8 cellular contexts compared by ENCODE assay signal in the genomic region with DNA sequence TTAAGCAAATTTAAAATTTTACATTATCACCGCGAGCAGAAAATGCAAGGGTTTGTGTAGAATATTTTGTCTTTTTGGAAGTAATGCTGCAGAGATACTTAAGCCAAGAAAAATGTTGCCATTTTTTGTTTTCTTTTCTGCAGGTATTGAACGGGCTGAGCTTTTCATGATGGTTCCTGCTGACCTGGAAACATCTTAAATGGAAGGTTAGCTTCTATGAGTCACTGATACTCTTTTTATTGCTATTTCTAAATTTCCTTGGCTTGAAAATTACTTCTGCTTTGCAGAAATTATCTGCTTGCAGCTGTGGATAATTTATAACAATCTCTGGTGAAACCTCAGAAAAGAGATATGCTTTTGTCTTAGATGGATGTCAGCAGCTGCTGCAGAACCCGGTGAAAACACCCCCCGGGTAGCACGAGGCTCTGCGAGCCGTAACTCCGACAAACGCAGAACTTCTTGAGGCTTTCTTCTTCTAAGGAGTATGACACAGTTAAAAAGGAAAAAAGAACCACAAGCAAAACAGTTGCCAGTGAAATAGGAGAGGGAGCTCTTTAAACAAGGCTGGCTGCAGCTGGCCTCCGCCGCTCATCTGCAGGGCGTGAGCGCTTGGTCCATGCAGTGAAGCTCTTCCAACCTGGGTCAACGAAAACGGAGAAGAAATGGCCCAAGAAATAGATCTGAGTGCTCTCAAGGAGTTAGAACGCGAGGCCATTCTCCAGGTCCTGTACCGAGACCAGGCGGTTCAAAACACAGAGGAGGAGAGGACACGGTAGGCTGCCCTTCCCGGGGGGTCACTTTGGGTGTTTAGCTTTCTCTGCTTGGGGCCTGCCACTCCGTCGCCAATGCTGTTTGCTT. TPM values are rescaled to one million over a fixed set of nuclear protein-coding genes. Genes with fewer than 3 reads are reported as not detected.
DNase-seq lines count a peak whose midpoint lies in the region; ATAC-seq and TF ChIP-seq lines count a peak whose summit lies in the region.

No MANE protein-coding gene starts in this region.

- 28% methylated on average over 15 of the region's 24 CpGs; no CpG with 5 or more reads in 1 of the 2 experiments for WGBS in IMR-90 (ENCODE audit: extremely low coverage in 2 of 2, insufficient read length in 1 of 2), 2 experiments

- H3K4me1 ChIP-seq in IMR-90 (ENCODE audit: control insufficient read depth, insufficient read depth, low read length) (peaks cover 8% of the 10 kb centered on the region; the same call in 1 of the 2 replicates), mucosa of rectum (ENCODE audit: control insufficient read depth in 2 of 2, insufficient read depth in 2 of 2, low read length in 2 of 2) (peaks cover 2 to 5% of the 10 kb centered on the region in 2 donors), BE2C (no peaks in the 10 kb centered on the region), A673 (ENCODE audit: insufficient read depth, low read length, poor library complexity, severe bottlenecking) (peaks cover 16% of the 10 kb centered on the region)

- TF ChIP-seq RAD21 in IMR-90 (IDR thresholded peaks at IDR 0.05; ENCODE audit: low read length) = no peak

- CTCF ChIA-PET in IMR-90 (lab: Yijun Ruan, JAX) (interaction anchor here (0.7 to 2.8 kb wide), 2 partner anchors 28 to 109 kb away, joined by 3 to 12 read pairs; no protein-coding TSS in a partner anchor), A673 (lab: Charles Lee) (interaction anchor here (0.6 kb wide), 1 partner anchor 28 kb away, joined by 3 read pairs; no protein-coding TSS in a partner anchor)

- 0 out of 2 replicates have a peak overlapping the region, but pooled peaks have one; percentile 14 for H2AK5ac ChIP-seq in IMR-90 (ENCODE audit: low read depth, low read length)

- H4K8ac ChIP-seq in IMR-90 (ENCODE audit: low read depth in 2 of 2, low read length in 2 of 2) = peak overlapping the region in 1 of 2 experiments; percentile 31; a peak in 1 of 4 replicates

- no peak overlapping the region for H4K5ac ChIP-seq in IMR-90 (ENCODE audit: low read depth, low read length)

- intact Hi-C loops in IMR-90 (cut with micrococcal nuclease) = loop anchor here (5.0 kb wide), 1 partner anchor 34 kb away; no protein-coding TSS in a partner anchor
- intact Hi-C loops in A673 (cut with micrococcal nuclease; ENCODE audit: unreplicated experiment) = no loop called here

- no peak overlapping the region for H2BK5ac ChIP-seq in IMR-90 (ENCODE audit: low read depth, low read length, poor library complexity, severe bottlenecking)

- TF ChIP-seq POLR2A in IMR-90 (IDR thresholded peaks at IDR 0.05; ENCODE audit: low read depth, low read length) = no peak

- no peak overlapping the region for H2BK15ac ChIP-seq in IMR-90 (ENCODE audit: low read depth, low read length)

- in situ Hi-C loops in IMR-90 (cut with MboI; ENCODE audit: low sequenced_read_pairs) (no loop called here), astrocyte of the cerebellum (cut with HindIII; ENCODE audit: low sequenced_read_pairs) (no loop called here)

- H3K27ac ChIP-seq in IMR-90 (ENCODE audit: insufficient read depth, low read length) (peak overlapping the region; percentile 38; the same call in 1 of the 2 replicates), mucosa of rectum (ENCODE audit: low read depth in 2 of 2, low read length in 2 of 2) (peak overlapping the region; percentile 56 to 59), A673 (ENCODE audit: low read depth, low read length, poor library complexity, severe bottlenecking) (no peak overlapping the region)

- peak; percentile 83 for ATAC-seq in IMR-90 (ENCODE audit: low read depth)
- ATAC-seq in HG03039 (IDR thresholded peaks at IDR 0.05; ENCODE audit: unreplicated experiment) = no peak
- ATAC-seq in HG03045 (IDR thresholded peaks at IDR 0.05; ENCODE audit: unreplicated experiment) = no peak

- H3K9me3 ChIP-seq in IMR-90 (ENCODE audit: control insufficient read depth, insufficient read depth, low read length) (no peaks in the 10 kb centered on the region), mucosa of rectum (ENCODE audit: control insufficient read depth in 2 of 2, low read length in 2 of 2) (no peaks in the 10 kb centered on the region), BE2C (no peaks in the 10 kb centered on the region), A673 (ENCODE audit: low read depth, low read length, poor library complexity, severe bottlenecking) (no peaks in the 10 kb centered on the region)

- DNase-seq in AG10803 (ENCODE audit: low read depth) (peak; percentile 52), IMR-90 (peak; percentile 65), astrocyte of the cerebellum (ENCODE audit: low read depth) (peak; percentile 67), BE2C (no peak), A673 (ENCODE audit: low spot score) (no peak)

- H3K27me3 ChIP-seq in IMR-90 (ENCODE audit: control insufficient read depth, insufficient read depth, low read length) = no peaks in the 10 kb centered on the region
- H3K27me3 ChIP-seq in mucosa of rectum (ENCODE audit: control insufficient read depth in 2 of 2, insufficient read depth in 2 of 2, low read length in 2 of 2) = no peaks in the 10 kb centered on the region
- no peaks in the 10 kb centered on the region for H3K27me3 ChIP-seq in BE2C
- no peaks in the 10 kb centered on the region for H3K27me3 ChIP-seq in A673 (replicated peaks; ENCODE audit: insufficient read depth, low read depth, low read length, poor library complexity)

- H3K9ac ChIP-seq in IMR-90 (ENCODE audit: low read depth, low read length) = no peak overlapping the region
- peak overlapping the region; percentile 27 to 32 for H3K9ac ChIP-seq in mucosa of rectum (ENCODE audit: low read depth in 1 of 2, low read length in 2 of 2)

- BruUV-seq in IMR-90 (replicated peaks; lab: Mats Ljungman, UMichigan) = no TSS peak
- BruUV-seq in A673 (replicated peaks; lab: Mats Ljungman, UMichigan) = no TSS peak

- POLR2A ChIA-PET in IMR-90 (lab: Charles Lee; ENCODE audit: unreplicated experiment) = no interaction called here
- POLR2A ChIA-PET in A673 (lab: Charles Lee; ENCODE audit: low non-redundant PET) = interaction anchor here (0.6 kb wide), 2 partner anchors 28 to 74 kb away, joined by 4 to 7 read pairs; no protein-coding TSS in a partner anchor

- no peak overlapping the region; the same call in 1 of the 2 replicates for H3K18ac ChIP-seq in IMR-90 (ENCODE audit: low read depth, low read length)

- no peak overlapping the region; the same call in 1 of the 2 replicates for H4K91ac ChIP-seq in IMR-90 (ENCODE audit: insufficient read depth, low read depth, low read length)

- H3K4me2 ChIP-seq in IMR-90 (ENCODE audit: low read depth, low read length) = peak overlapping the region; percentile 5; the same call in 1 of the 2 replicates

- peak overlapping the region; percentile 70 for H2AFZ ChIP-seq in IMR-90 (replicated peaks; ENCODE audit: low read length, poor library complexity)

- H3K9me1 ChIP-seq in IMR-90 (ENCODE audit: insufficient read depth, low read length) = no peaks in the 10 kb centered on the region

- H2AK9ac ChIP-seq in IMR-90 (replicated peaks; ENCODE audit: low read depth, low read length, poor library complexity) = no peak overlapping the region

- no peaks in the 10 kb centered on the region for H3K79me1 ChIP-seq in IMR-90 (ENCODE audit: low read depth in 1 of 2, low read length in 2 of 2)

- H2BK20ac ChIP-seq in IMR-90 (ENCODE audit: low read depth, low read length) = no peak overlapping the region

- H3K56ac ChIP-seq in IMR-90 (ENCODE audit: extremely low read depth, insufficient read depth, low read length) = no peak overlapping the region

- no peak overlapping the region for H3K14ac ChIP-seq in IMR-90 (replicated peaks; ENCODE audit: low read depth, low read length)

- no peak overlapping the region for H3K4ac ChIP-seq in IMR-90 (ENCODE audit: low read depth, low read length)

- dilution Hi-C loops in IMR-90 (cut with HindIII; ENCODE audit: low sequenced_read_pairs, unreplicated experiment) = no loop called here

- peak overlapping the region; percentile 2; the same call in 1 of the 2 replicates for H3K4me3 ChIP-seq in AG10803 (ENCODE audit: low read length)
- H3K4me3 ChIP-seq in IMR-90 (ENCODE audit: insufficient read depth, low read depth, low read length) = no peak overlapping the region
- peak overlapping the region; percentile 11 for H3K4me3 ChIP-seq in astrocyte of the cerebellum (ENCODE audit: low read depth, low read length)
- H3K4me3 ChIP-seq in mucosa of rectum (ENCODE audit: low read length in 2 of 2) = peak overlapping the region in 1 of 2 donors; percentile 50
- H3K4me3 ChIP-seq in BE2C (ENCODE audit: low read depth, low read length) = no peak overlapping the region
- no peak overlapping the region for H3K4me3 ChIP-seq in A673 (ENCODE audit: low read depth, low read length, poor library complexity, severe bottlenecking)

- H3K23ac ChIP-seq in IMR-90 (ENCODE audit: low read depth, low read length) = no peak overlapping the region

- TF ChIP-seq CTCF in AG10803 (conservative IDR thresholded peaks at IDR 0.05; ENCODE audit: low read length) = no peak
- no peak for TF ChIP-seq CTCF in IMR-90 (conservative IDR thresholded peaks at IDR 0.05; ENCODE audit: low read depth, low read length)
- no peak for TF ChIP-seq CTCF in astrocyte of the cerebellum (IDR thresholded peaks at IDR 0.05; ENCODE audit: low read depth, low read length, missing control alignments)
- no peak for TF ChIP-seq CTCF in BE2C (IDR thresholded peaks at IDR 0.05; ENCODE audit: low read depth, low read length)
- no peak for TF ChIP-seq CTCF in A673 (conservative IDR thresholded peaks at IDR 0.05; ENCODE audit: low read depth, low read length)

- H3K36me3 ChIP-seq in IMR-90 (ENCODE audit: control insufficient read depth, insufficient read depth, low read length) = no peaks in the 10 kb centered on the region
- peaks cover 0 to 4% of the 10 kb centered on the region in 2 donors for H3K36me3 ChIP-seq in mucosa of rectum (ENCODE audit: control insufficient read depth in 2 of 2, insufficient read depth in 2 of 2, low read length in 2 of 2)
- H3K36me3 ChIP-seq in BE2C = no peaks in the 10 kb centered on the region
- no peaks in the 10 kb centered on the region for H3K36me3 ChIP-seq in A673 (ENCODE audit: insufficient read depth, low read length, poor library complexity, severe bottlenecking)

- no peaks in the 10 kb centered on the region for H4K20me1 ChIP-seq in IMR-90 (ENCODE audit: insufficient read depth, low read length)

- H2BK120ac ChIP-seq in IMR-90 (ENCODE audit: low read depth, low read length) = peak overlapping the region; percentile 24; the same call in 1 of the 2 replicates

RNA-seq across cellular contexts. Expression of gene SYTL3, which starts 13.0 kb away (rescaled TPM):
- 3.6 and 4.3 TPM in 2 replicates for total RNA-seq in IMR-90 (2012; rRNA removed)
- 2.8 and 2.9 TPM in 2 replicates for polyA plus RNA-seq in IMR-90 (2012; rRNA removed)
- 1.6 and 2.4 TPM in 2 replicates for polyA plus RNA-seq in IMR-90 (2012; cell fraction: cytosol; rRNA removed)
- 3.8 and 6.6 TPM in 2 replicates for polyA plus RNA-seq in IMR-90 (2012; cell fraction: nucleus; rRNA removed; ENCODE audit: low replicate concordance)
- polyA plus RNA-seq in BE2C (2012; ENCODE audit: insufficient read depth, insufficient read length, low read depth) = 0.39 TPM
- total RNA-seq in A673 (2021) = 0.66 and 0.82 TPM in 2 replicates

RNA-seq across cellular contexts. Expression of gene DYNLT1, which starts 18.3 kb away (rescaled TPM):
- total RNA-seq in IMR-90 (2012; rRNA removed) = 187 and 235 TPM in 2 replicates
- polyA plus RNA-seq in IMR-90 (2012; rRNA removed) = 338 and 349 TPM in 2 replicates
- polyA plus RNA-seq in IMR-90 (2012; cell fraction: cytosol; rRNA removed) = 134 and 310 TPM in 2 replicates
- 32.9 and 226 TPM in 2 replicates for polyA plus RNA-seq in IMR-90 (2012; cell fraction: nucleus; rRNA removed; ENCODE audit: low replicate concordance)
- polyA plus RNA-seq in BE2C (2012; ENCODE audit: insufficient read depth, insufficient read length, low read depth) = 122 TPM
- total RNA-seq in A673 (2021) = 137 and 138 TPM in 2 replicates

Comparison
In these comparisons a context has a peak if more than half of its experiments do, and no peak if none do; other contexts are left out.
1. DNase-seq: peak in AG10803 (single experiment), IMR-90 (single experiment) and astrocyte of the cerebellum (single experiment); none in BE2C (single experiment) and A673 (single experiment).
2. H3K4me3 ChIP-seq: peak in AG10803 (single experiment) and astrocyte of the cerebellum (single experiment); none in IMR-90 (single experiment), BE2C (single experiment) and A673 (single experiment).